Comparison of ENCODE assay signal across 10 cellular contexts in the genomic region with DNA sequence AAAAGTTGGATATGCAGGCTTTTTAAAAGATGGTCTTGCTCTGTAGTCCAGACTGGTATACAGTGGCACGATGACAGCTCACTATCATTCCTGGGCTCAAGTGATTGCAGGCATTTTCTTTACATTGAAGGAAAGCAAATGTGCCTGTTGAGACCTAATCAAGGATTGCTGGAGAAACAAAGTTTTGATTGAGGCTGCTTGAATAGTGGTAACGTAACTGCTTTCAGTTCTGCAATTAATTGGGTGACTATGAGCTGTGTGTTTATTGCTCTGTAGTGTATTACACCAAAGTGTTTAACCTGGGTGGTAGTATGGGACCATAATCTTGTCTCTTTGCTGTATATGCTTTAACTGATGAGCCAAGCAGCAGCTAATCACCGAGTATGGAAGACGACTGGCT. TPM values are rescaled to one million over a fixed set of nuclear protein-coding genes. Genes with fewer than 3 reads are reported as not detected.
A peak's percentile ranks its signal among the peaks of the same experiment; 100 is the strongest.
DNase-seq lines count a peak whose midpoint lies in the region; ATAC-seq, FAIRE-seq and TF ChIP-seq lines count a peak whose summit lies in the region.
"Had no signal": no experiment of that assay in that cellular context is flagged by ENCODE, and none has a peak within 500 bp of the region (broad histone marks: within the 10 kb centered on the region; RNA-seq: fewer than 3 reads in every experiment).

No MANE protein-coding gene starts in this region.

- ATAC-seq in natural killer cell (no peak), HG03280 (IDR thresholded peaks at IDR 0.05; ENCODE audit: unreplicated experiment) (no peak)
- ATAC-seq: left lobe of liver had no signal

- H3K36me3 ChIP-seq in Peyer's patch, result peaks cover 0 to 17% (median 0%) of the 10 kb centered on the region in 3 donors

- H3K9me3 Mint-ChIP-seq in natural killer cell, result no peaks in the 10 kb centered on the region

- H3K4me1 Mint-ChIP-seq in natural killer cell, result peaks cover 45% of the 10 kb centered on the region in 2 donors

- no peak overlapping the region for H3K27ac ChIP-seq in Peyer's patch

- H3K27me3 ChIP-seq in Peyer's patch, result no peaks in the 10 kb centered on the region

- H3K4me3 Mint-ChIP-seq in natural killer cell, result peak overlapping the region; percentile 45

- no peak for TF ChIP-seq POLR2A in Peyer's patch (IDR thresholded peaks at IDR 0.05)

- intact Hi-C loops in natural killer cell (cut with micrococcal nuclease), result loop anchor here (5.0 kb wide), 1 partner anchor 154 kb away; no protein-coding TSS in a partner anchor

- no peaks in the 10 kb centered on the region for H3K9me3 ChIP-seq in Peyer's patch

- H3K4me3 ChIP-seq in HFF-Myc (replicated peaks; ENCODE audit: low read depth, low read length) (peak overlapping the region; percentile 80), astrocyte of the cerebellum (ENCODE audit: low read depth, low read length) (peak overlapping the region; percentile 97), Peyer's patch (peak overlapping the region in 2 of 4 donors; percentile 21 to 67)

- H3K27ac Mint-ChIP-seq in natural killer cell, result peak overlapping the region; percentile 99 to 100

- peaks cover 0 to 47% (median 0%) of the 10 kb centered on the region in 4 donors for H3K4me1 ChIP-seq in Peyer's patch

- DNase-seq in CD1c-positive myeloid dendritic cell (ENCODE audit: extremely low spot score) (peak; percentile 39), HFF-Myc (ENCODE audit: extremely low read depth, low read depth) (no peak), astrocyte of the cerebellum (ENCODE audit: low read depth) (no peak), natural killer cell (no peak), RCC 7860 (ENCODE audit: low spot score) (no peak), GF-D8 (lab: John Stamatoyannopoulos, UW) (no peak), Peyer's patch (no peak)
- DNase-seq: MV-4-11 had no signal

- peaks cover 13% of the 10 kb centered on the region for H3K36me3 Mint-ChIP-seq in natural killer cell

- no peak for FAIRE-seq in RCC 7860 (lab: Jason Lieb, UNC)

- H3K27me3 Mint-ChIP-seq in natural killer cell (ENCODE audit: low read depth in 2 of 2), result no peaks in the 10 kb centered on the region

- TF ChIP-seq CTCF in HFF-Myc (IDR thresholded peaks at IDR 0.05; ENCODE audit: low read depth, low read length, missing control alignments) (no peak), astrocyte of the cerebellum (IDR thresholded peaks at IDR 0.05; ENCODE audit: low read depth, low read length, missing control alignments) (no peak), natural killer cell (IDR thresholded peaks at IDR 0.05) (no peak), Peyer's patch (IDR thresholded peaks at IDR 0.05) (no peak)

- in situ Hi-C loops in astrocyte of the cerebellum (cut with HindIII; ENCODE audit: low sequenced_read_pairs), result no loop called here

RNA-seq across cellular contexts. Expression of a gene that starts 2.3 kb away (rescaled TPM):
- total RNA-seq in natural killer cell, result 1,000 to 10,000 TPM; 1,492 to 1,665 (median 1,530) TPM
- total RNA-seq in Peyer's patch, result 100 to 1,000 TPM; 574 to 927 (median 633) TPM

RNA-seq across cellular contexts. Expression of a gene that starts 29.9 kb away (rescaled TPM):
- total RNA-seq in natural killer cell (10 to 100 TPM; 11.3 to 20.0 (median 15.1) TPM), Peyer's patch (100 to 1,000 TPM in 1 of 4 donors, 10 to 100 TPM in 3; 49.0 to 109 (median 79.3) TPM)

RNA-seq across cellular contexts. Expression of a gene that starts 32.2 kb away (rescaled TPM):
- total RNA-seq in natural killer cell, result 100 to 1,000 TPM; 138 to 163 (median 147) TPM
- 10 to 100 TPM in 2 of 4 donors, 1 to 10 TPM in 2; 3.9 to 19.0 (median 7.7) TPM for total RNA-seq in Peyer's patch

Comparison
In these comparisons a context has a peak if more than half of its experiments do, and no peak if none do; other contexts are left out.
1. RNA of a gene that starts 32.2 kb away (total RNA-seq): 138 to 163 TPM in natural killer cell; 3.9 to 19.0 TPM in Peyer's patch; every median in the first group is over 4 times any median in the second.